In the genomic region with DNA sequence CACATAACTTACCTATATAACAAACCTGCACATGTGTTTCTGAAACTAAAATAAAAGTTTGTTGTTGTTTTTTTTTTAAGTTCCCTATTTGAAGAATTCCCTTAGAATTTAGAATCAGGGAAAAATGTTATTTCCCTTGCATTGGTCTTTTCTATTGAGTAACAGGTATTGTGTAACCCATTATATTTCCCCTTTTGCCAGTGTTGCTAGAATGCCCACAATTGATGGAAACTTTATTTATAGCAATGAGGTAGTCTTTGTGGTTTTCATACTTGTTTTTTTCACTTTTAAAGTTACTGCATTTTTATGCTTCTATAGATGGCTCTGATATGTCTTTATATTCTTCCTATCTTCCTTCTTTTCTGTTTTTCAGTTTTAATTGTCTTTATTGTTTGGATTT, we compare ENCODE assay signal across 12 cellular contexts. TPM values are rescaled to one million over a fixed set of nuclear protein-coding genes. Genes with fewer than 3 reads are reported as not detected.
DNase-seq lines count a peak whose midpoint lies in the region; ATAC-seq, FAIRE-seq and TF ChIP-seq lines count a peak whose summit lies in the region.
"Had no signal": no experiment of that assay in that cellular context is flagged by ENCODE, and none has a peak within 500 bp of the region (broad histone marks: within the 10 kb centered on the region; RNA-seq: fewer than 3 reads in every experiment).

No MANE protein-coding gene starts in this region.

- peaks cover 70 to 71% of the 10 kb centered on the region in 2 donors for H3K4me1 Mint-ChIP-seq in natural killer cell treated with Interleukin-12 subunit alpha and Interleukin-12 subunit beta and Interleukin-15 and Interleukin-18, amount 100 ng/mL, for 72 hours (ENCODE audit: low read depth in 2 of 2)
- H3K4me1 Mint-ChIP-seq in GM23338: no peaks in the 10 kb centered on the region

- H2AFZ ChIP-seq in MM.1S (ENCODE audit: low read length): no peak overlapping the region
- no peak overlapping the region for H2AFZ ChIP-seq in GM12878 (ENCODE audit: control insufficient read depth, low read depth, low read length)
- no peak overlapping the region for H2AFZ ChIP-seq in GM23338

- CTCF ChIA-PET in GM12878 (lab: Yijun Ruan, JAX): no interaction called here

- H3K27me3 Mint-ChIP-seq in natural killer cell treated with Interleukin-12 subunit alpha and Interleukin-12 subunit beta and Interleukin-15 and Interleukin-18, amount 100 ng/mL, for 72 hours: no peaks in the 10 kb centered on the region
- no peaks in the 10 kb centered on the region for H3K27me3 Mint-ChIP-seq in GM23338 (ENCODE audit: insufficient read depth, low read depth, poor library complexity)

- 0 out of 2 replicates have a peak, but pooled peaks cover 5% of the 10 kb centered on the region for H3K36me3 ChIP-seq in MM.1S (replicated peaks; ENCODE audit: insufficient read depth, low read length)
- peaks cover 0 to 3% of the 10 kb centered on the region in 2 experiments; a peak in 1 of 4 replicates for H3K36me3 ChIP-seq in GM12878 (ENCODE audit: control insufficient read depth in 2 of 2, insufficient read depth in 2 of 2, low read length in 1 of 2)
- H3K36me3 ChIP-seq in brain microvascular endothelial cell (replicated peaks): no peaks in the 10 kb centered on the region
- H3K36me3 ChIP-seq in GM23338 (ENCODE audit: insufficient read depth): no peaks in the 10 kb centered on the region

- FAIRE-seq in GM12878 (lab: Jason Lieb, UNC): no peak

- no peaks in the 10 kb centered on the region for H3K27me3 ChIP-seq in MM.1S (replicated peaks; ENCODE audit: insufficient read depth, low read length)
- H3K27me3 ChIP-seq in GM12878 (replicated peaks in 1 of 2; ENCODE audit: control insufficient read depth in 2 of 2, insufficient read depth in 2 of 2, low read length in 1 of 2): no peaks in the 10 kb centered on the region
- no peaks in the 10 kb centered on the region for H3K27me3 ChIP-seq in brain microvascular endothelial cell (replicated peaks)
- H3K27me3 ChIP-seq in GM23338 (ENCODE audit: insufficient read depth): no peaks in the 10 kb centered on the region

- H4K20me1 ChIP-seq in MM.1S (ENCODE audit: insufficient read depth, low read length) (no peaks in the 10 kb centered on the region), GM12878 (ENCODE audit: control insufficient read depth, insufficient read depth) (no peaks in the 10 kb centered on the region), GM23338 (replicated peaks; ENCODE audit: insufficient read depth) (no peaks in the 10 kb centered on the region)

- TF ChIP-seq RAD21 in GM12878 (IDR thresholded peaks at IDR 0.05; ENCODE audit: insufficient read depth, low read depth, low read length): no peak

- in situ Hi-C loops in GM12878 (cut with MboI): no loop called here
- in situ Hi-C loops in brain microvascular endothelial cell (cut with HindIII; ENCODE audit: low pct_ligation_motif_present, low sequenced_read_pairs): loop anchor here (25.0 kb wide), 1 partner anchor 832 kb away; no protein-coding TSS in a partner anchor

- peaks cover 35% of the 10 kb centered on the region for H3K36me3 Mint-ChIP-seq in natural killer cell treated with Interleukin-12 subunit alpha and Interleukin-12 subunit beta and Interleukin-15 and Interleukin-18, amount 100 ng/mL, for 72 hours
- no peaks in the 10 kb centered on the region for H3K36me3 Mint-ChIP-seq in GM23338 (ENCODE audit: low read depth)

- no peaks in the 10 kb centered on the region for H3K9me3 Mint-ChIP-seq in natural killer cell treated with Interleukin-12 subunit alpha and Interleukin-12 subunit beta and Interleukin-15 and Interleukin-18, amount 100 ng/mL, for 72 hours
- H3K9me3 Mint-ChIP-seq in GM23338: peaks cover 15% of the 10 kb centered on the region; the same call in 1 of the 3 replicates

- no peak for TF ChIP-seq EP300 in GM12878 (IDR thresholded peaks at IDR 0.05; ENCODE audit: borderline replicate concordance in 1 of 2, control insufficient read depth in 1 of 2, low read depth in 2 of 2, low read length in 2 of 2)

- H3K9me2 ChIP-seq in MM.1S (replicated peaks; ENCODE audit: insufficient read depth, low read length): no peaks in the 10 kb centered on the region
- H3K9me2 ChIP-seq in GM23338 (ENCODE audit: insufficient read depth): no peaks in the 10 kb centered on the region

- no peak for TF ChIP-seq POLR2A in GM12878 (IDR thresholded peaks at IDR 0.05; ENCODE audit: low read depth, low read length)

- intact Hi-C loops in GM12878 (cut with micrococcal nuclease; ENCODE audit: unreplicated experiment) (no loop called here), sciatic nerve (cut with DNase I) (no loop called here)

- SMC1A ChIA-PET in GM12878 (lab: Charles Lee; ENCODE audit: uncharacterized antibody, unreplicated experiment): no interaction called here

- H3K9me3 ChIP-seq in MM.1S (replicated peaks; ENCODE audit: insufficient read depth, low read length) (no peaks in the 10 kb centered on the region), GM12878 (replicated peaks; ENCODE audit: control insufficient read depth, insufficient read depth, low read length) (no peaks in the 10 kb centered on the region)

- BruUV-seq in GM12878 (replicated peaks; lab: Mats Ljungman, UMichigan): TSS peak; percentile 9

- H3K27ac ChIP-seq in MM.1S (ENCODE audit: low read length) (no peak overlapping the region), GM12878 (ENCODE audit: control insufficient read depth, insufficient read depth) (no peak overlapping the region), brain microvascular endothelial cell (no peak overlapping the region), GM23338 (ENCODE audit: low read depth) (no peak overlapping the region)

- H3K4me3 Mint-ChIP-seq in natural killer cell treated with Interleukin-12 subunit alpha and Interleukin-12 subunit beta and Interleukin-15 and Interleukin-18, amount 100 ng/mL, for 72 hours: peak overlapping the region; percentile 24
- H3K4me3 Mint-ChIP-seq in GM23338: no peak overlapping the region

- peaks cover 10% of the 10 kb centered on the region for H3F3A ChIP-seq in MM.1S (ENCODE audit: insufficient read depth, low read length)
- H3F3A ChIP-seq in GM23338 (replicated peaks; ENCODE audit: low read depth): no peaks in the 10 kb centered on the region

- POLR2A ChIA-PET in GM12878 (lab: Charles Lee): no interaction called here

- RAD21 ChIA-PET in GM12878 (lab: Charles Lee; ENCODE audit: unreplicated experiment): no interaction called here

- peaks cover 20% of the 10 kb centered on the region for H3K79me2 ChIP-seq in MM.1S (ENCODE audit: low read length)
- peaks cover 6% of the 10 kb centered on the region for H3K79me2 ChIP-seq in GM12878 (ENCODE audit: control insufficient read depth, insufficient read depth, low read length)
- H3K79me2 ChIP-seq in GM23338 (replicated peaks; ENCODE audit: insufficient read depth): no peaks in the 10 kb centered on the region

- TF ChIP-seq CTCF in MM.1S (IDR thresholded peaks at IDR 0.05; ENCODE audit: low read length): no peak
- no peak for TF ChIP-seq CTCF in GM12878 (IDR thresholded peaks at IDR 0.05 in 2 of 3, conservative IDR thresholded peaks at IDR 0.05 in 1 of 3; ENCODE audit: control insufficient read depth in 2 of 3, extremely low read depth in 1 of 3, insufficient read depth in 1 of 3, low read depth in 3 of 3, low read length in 3 of 3)
- TF ChIP-seq CTCF in brain microvascular endothelial cell (IDR thresholded peaks at IDR 0.05; ENCODE audit: low read depth, low read length, missing control alignments): no peak
- TF ChIP-seq CTCF in GM23338 (conservative IDR thresholded peaks at IDR 0.05; ENCODE audit: low read depth in 2 of 2): no peak

- H3K4me1 ChIP-seq in MM.1S (ENCODE audit: low read length): peaks cover 32% of the 10 kb centered on the region
- peaks cover 18% of the 10 kb centered on the region for H3K4me1 ChIP-seq in GM12878 (ENCODE audit: control insufficient read depth, insufficient read depth, low read length)
- 0 out of 2 replicates have a peak, but pooled peaks cover 4% of the 10 kb centered on the region for H3K4me1 ChIP-seq in GM23338 (ENCODE audit: insufficient read depth)

- H3K4me2 ChIP-seq in MM.1S (ENCODE audit: low read depth, low read length) (peak overlapping the region; percentile 7; the same call in 1 of the 2 replicates), GM12878 (ENCODE audit: control insufficient read depth, insufficient read depth) (no peak overlapping the region), GM23338 (no peak overlapping the region)

- H3K27ac Mint-ChIP-seq in natural killer cell treated with Interleukin-12 subunit alpha and Interleukin-12 subunit beta and Interleukin-15 and Interleukin-18, amount 100 ng/mL, for 72 hours: peak overlapping the region; percentile 95 to 97
- no peak overlapping the region for H3K27ac Mint-ChIP-seq in GM23338

- H3K9ac ChIP-seq in MM.1S (ENCODE audit: low read length) (no peak overlapping the region), GM12878 (ENCODE audit: control insufficient read depth, insufficient read depth, low read length) (no peak overlapping the region)

- DNase-seq in SIG-M5 treated with dmso at 0.1 percent for 504 hours (lab: John Stamatoyannopoulos, UW; ENCODE audit: unreplicated experiment) (peak; percentile 75), SIG-M5 (lab: John Stamatoyannopoulos, UW) (no peak), MM.1S (peak; percentile 25), GM12878 (ENCODE audit: low read depth, low spot score) (no peak), brain microvascular endothelial cell (no peak), sciatic nerve (ENCODE audit: low spot score) (no peak), GM23338 (ENCODE audit: low spot score) (no peak)
- no peak for DNase-seq in natural killer cell treated with Interleukin-12 subunit alpha and Interleukin-12 subunit beta and Interleukin-15 and Interleukin-18, amount 100 ng/mL, for 72 hours (ENCODE audit: low spot score)
- DNase-seq: 8988T; hippocampal formation; NCI-H2081; NK-92 treated with Interleukin-12 subunit alpha and Interleukin-12 subunit beta, amount 100 ng/mL, for 24 hours had no signal

- no peak overlapping the region for H3K4me3 ChIP-seq in MM.1S (ENCODE audit: low read length)
- H3K4me3 ChIP-seq in GM12878: no peak overlapping the region
- no peak overlapping the region for H3K4me3 ChIP-seq in brain microvascular endothelial cell (ENCODE audit: low read depth, low read length)
- H3K4me3 ChIP-seq in GM23338: no peak overlapping the region

- ATAC-seq in GM12878: no peak
- ATAC-seq in natural killer cell treated with Interleukin-12 subunit alpha and Interleukin-12 subunit beta and Interleukin-15 and Interleukin-18, amount 100 ng/mL, for 72 hours: no peak
- ATAC-seq in sciatic nerve: no peak
- ATAC-seq in GM23338: no peak

RNA-seq across cellular contexts. Expression of a gene that starts 3.9 kb away (rescaled TPM):
- total RNA-seq in GM12878 (2013; cell fraction: nucleolus; rRNA removed): 66.8 and 87.6 TPM in 2 replicates
- total RNA-seq in GM12878 (2014; rRNA removed) (13.6 and 14.3 TPM in 2 replicates), GM12878 (2014; rRNA removed; fragmentation: Illumina TruSeq; extraction: Trizol) (7.7 and 8.7 TPM in 2 replicates), GM12878 (2021) (17.0 and 17.7 TPM in 2 replicates), sciatic nerve (51.4 TPM)
- 29.2 TPM for polyA plus RNA-seq in GM12878 (2011; ENCODE audit: low read depth)
- polyA plus RNA-seq in GM12878 (2011; rRNA removed) (12.8 and 18.5 TPM in 2 replicates), GM12878 (2014; fragmentation: Illumina TruSeq; extraction: Trizol) (10.8 and 20.4 TPM in 2 replicates), GM12878 (2014; fragmentation: Nextera tagmentation; extraction: Ambion mirVana) (1 to 10 TPM; 2.8 to 4.2 TPM), GM12878 (2014; rRNA removed) (21.8 and 22.2 TPM in 2 replicates), GM12878 (2016; fragmentation: Nextera tagmentation; extraction: Ambion mirVana) (1 to 10 TPM; 8.0 to 9.5 TPM), GM23338 (2016; fragmentation: Nextera tagmentation; extraction: Ambion mirVana) (7.6 and 8.9 TPM in 2 replicates)
- 24.2 and 24.5 TPM in 2 replicates for polyA plus RNA-seq in GM12878 (2011; cell fraction: cytosol; rRNA removed)
- 121 and 166 TPM in 2 replicates for polyA plus RNA-seq in GM12878 (2011; cell fraction: nucleus; rRNA removed)
- polyA plus RNA-seq in GM12878 (2012): 42.8 and 47.9 TPM in 2 replicates
- 8.2 and 14.8 TPM in 2 replicates for polyA minus RNA-seq in GM12878 (2011; rRNA and poly(A)+ RNA removed)
- polyA minus RNA-seq in GM12878 (2011; cell fraction: cytosol; rRNA and poly(A)+ RNA removed): 2.1 and 3.7 TPM in 2 replicates
- polyA minus RNA-seq in GM12878 (2011; cell fraction: nucleus; rRNA and poly(A)+ RNA removed): 15.2 and 20.7 TPM in 2 replicates
- total RNA-seq in natural killer cell treated with Interleukin-12 subunit alpha and Interleukin-12 subunit beta and Interleukin-15 and Interleukin-18, amount 100 ng/mL, for 72 hours: 10 to 100 TPM; 34.6 to 36.3 TPM
- total RNA-seq in GM23338 (2014; rRNA removed; shearing (Covaris generic)): 10.3 and 16.2 TPM in 2 replicates

Comparison
In these comparisons a context has a peak if more than half of its experiments do, and no peak if none do; other contexts are left out.
1. DNase-seq: peak in SIG-M5 treated with dmso at 0.1 percent for 504 hours (single experiment) and MM.1S (single experiment); none in SIG-M5 (single experiment), GM12878 (single experiment), natural killer cell treated with Interleukin-12 subunit alpha and Interleukin-12 subunit beta and Interleukin-15 and Interleukin-18, amount 100 ng/mL, for 72 hours (single experiment), brain microvascular endothelial cell (single experiment), sciatic nerve (single experiment) and GM23338 (single experiment).